In the genomic region with DNA sequence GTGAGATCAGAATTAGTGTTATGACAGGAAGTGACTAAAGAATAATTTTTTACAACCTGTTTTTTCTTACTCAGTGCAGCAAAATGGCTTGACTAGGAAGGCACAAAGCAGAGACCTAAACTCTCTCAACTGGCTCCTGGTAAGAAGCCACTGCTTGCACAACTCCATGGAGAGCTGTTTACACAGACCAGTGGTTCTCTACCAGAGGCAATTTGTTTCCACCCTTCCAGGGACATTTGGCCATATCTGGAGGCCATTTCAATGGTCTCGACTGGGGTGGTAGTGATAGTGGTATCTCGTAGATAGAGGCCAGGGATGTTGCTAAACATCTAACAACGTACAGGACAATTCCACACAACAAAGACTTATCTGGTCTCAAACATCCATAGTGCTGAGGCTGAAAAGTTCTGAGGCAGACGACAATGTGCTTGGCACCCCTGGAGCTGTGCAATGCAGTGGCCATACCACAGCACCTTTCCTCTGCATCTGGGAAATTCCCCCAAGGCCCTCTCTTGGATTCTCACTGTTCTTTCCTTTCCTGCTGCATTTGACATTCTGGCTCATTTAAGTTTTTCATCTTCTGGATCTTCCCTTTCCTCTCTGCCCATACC, we compare ENCODE assay signal across 15 cellular contexts.
DNase-seq lines count a peak whose midpoint lies in the region; ATAC-seq and TF ChIP-seq lines count a peak whose summit lies in the region.
"Had no signal": no experiment of that assay in that cellular context is flagged by ENCODE, and none has a peak within 500 bp of the region (broad histone marks: within the 10 kb centered on the region; RNA-seq: fewer than 3 reads in every experiment).

No MANE protein-coding gene starts in this region.

- H3K9me2 ChIP-seq in PC-9 (ENCODE audit: insufficient read depth) = no peaks in the 10 kb centered on the region

- TF ChIP-seq CTCF in PC-9 (conservative IDR thresholded peaks at IDR 0.05) = no peak
- TF ChIP-seq CTCF in endothelial cell (IDR thresholded peaks at IDR 0.05; ENCODE audit: unreplicated experiment) = no peak
- no peak for TF ChIP-seq CTCF in neural progenitor cell (IDR thresholded peaks at IDR 0.05)

- H3K27me3 Mint-ChIP-seq in endothelial cell (ENCODE audit: unreplicated experiment) (no peaks in the 10 kb centered on the region), neural progenitor cell (ENCODE audit: insufficient read depth, low read depth) (no peaks in the 10 kb centered on the region)

- no peaks in the 10 kb centered on the region for H3K9me3 ChIP-seq in PC-9 (ENCODE audit: insufficient read depth, low read depth)
- H3K9me3 ChIP-seq in neural progenitor cell (ENCODE audit: low read depth) = no peaks in the 10 kb centered on the region
- H3K9me3 ChIP-seq: heart left ventricle, right atrium auricular region, transverse colon had no signal

- no peaks in the 10 kb centered on the region for H3K9me3 Mint-ChIP-seq in endothelial cell (ENCODE audit: unreplicated experiment)
- H3K9me3 Mint-ChIP-seq in neural progenitor cell = no peaks in the 10 kb centered on the region

- POLR2A ChIA-PET in PC-9 (lab: Charles Lee; ENCODE audit: unreplicated experiment) = no interaction called here

- H3K4me3 ChIP-seq in PC-9 = no peak overlapping the region
- no peak overlapping the region for H3K4me3 ChIP-seq in neural progenitor cell
- H3K4me3 ChIP-seq: heart left ventricle, right atrium auricular region, transverse colon had no signal

- H3K27me3 ChIP-seq in PC-9 (ENCODE audit: insufficient read depth, low read depth) (no peaks in the 10 kb centered on the region), neural progenitor cell (no peaks in the 10 kb centered on the region)
- H3K27me3 ChIP-seq: heart left ventricle, right atrium auricular region, transverse colon had no signal

- no peak overlapping the region for H3K4me2 ChIP-seq in PC-9
- peak overlapping the region; percentile 40 for H3K4me2 ChIP-seq in neural progenitor cell

- no peaks in the 10 kb centered on the region for H3F3A ChIP-seq in PC-9 (ENCODE audit: insufficient read depth, low read depth)
- H3F3A ChIP-seq in neural progenitor cell (ENCODE audit: low read depth) = peaks cover 20% of the 10 kb centered on the region

- H3K27ac Mint-ChIP-seq in endothelial cell (ENCODE audit: unreplicated experiment) (peak overlapping the region; percentile 65), neural progenitor cell (no peak overlapping the region)

- peak; percentile 45 for DNase-seq in ELF-1 (ENCODE audit: low read depth, low spot score)
- no peak for DNase-seq in PC-9
- no peak for DNase-seq in endothelial cell (ENCODE audit: low spot score)
- DNase-seq in neural progenitor cell (ENCODE audit: low spot score) = no peak
- DNase-seq in stimulated activated CD4-positive, alpha-beta T cell treated with anti-CD3 and anti-CD28 coated beads, Interleukin-2, amount 100 ng/mL, for 48 hours = no peak
- no peak for DNase-seq in kidney glomerular epithelial cell (lab: John Stamatoyannopoulos, UW)
- DNase-seq in head of caudate nucleus = no peak
- DNase-seq: activated T-cell treated with anti-CD3 and anti-CD28 coated beads, Interleukin-2, amount 50 U/mL, for 1 hour; cerebellar nuclear complex; heart left ventricle; NCI-H2081 treated with DMSO at 0.1 percent for 48 hours; transverse colon; WERI-Rb-1 had no signal

- H3K79me2 ChIP-seq in PC-9 (ENCODE audit: low read depth) (no peaks in the 10 kb centered on the region), neural progenitor cell (ENCODE audit: low read depth) (peaks cover 6% of the 10 kb centered on the region)

- no peaks in the 10 kb centered on the region for H3K36me3 ChIP-seq in PC-9 (ENCODE audit: low read depth)
- no peaks in the 10 kb centered on the region for H3K36me3 ChIP-seq in neural progenitor cell
- H3K36me3 ChIP-seq: heart left ventricle, right atrium auricular region, transverse colon, WERI-Rb-1 had no signal

- intact Hi-C loops in PC-9 (cut with micrococcal nuclease; ENCODE audit: unreplicated experiment) = no loop called here
- intact Hi-C loops in head of caudate nucleus (cut with DNase I) = no loop called here

- ATAC-seq in GM18519 (IDR thresholded peaks at IDR 0.05; ENCODE audit: low FRiP score, unreplicated experiment) = no peak
- ATAC-seq: heart left ventricle had no signal

- H3K27ac ChIP-seq in PC-9 (peak overlapping the region; percentile 58), neural progenitor cell (no peak overlapping the region)
- H3K27ac ChIP-seq: heart left ventricle, right atrium auricular region, transverse colon, WERI-Rb-1 had no signal

- H4K20me1 ChIP-seq in PC-9 (ENCODE audit: insufficient read depth) = no peaks in the 10 kb centered on the region
- H4K20me1 ChIP-seq in neural progenitor cell (ENCODE audit: low read depth) = no peaks in the 10 kb centered on the region

- H3K4me1 ChIP-seq in PC-9 (replicated peaks; ENCODE audit: insufficient read depth) (peaks cover 29% of the 10 kb centered on the region), neural progenitor cell (peaks cover 56% of the 10 kb centered on the region)
- H3K4me1 ChIP-seq: right atrium auricular region, transverse colon had no signal

- no TSS peak for BruUV-seq in PC-9 (replicated peaks; lab: Mats Ljungman, UMichigan)

- no peaks in the 10 kb centered on the region for H3K36me3 Mint-ChIP-seq in endothelial cell (ENCODE audit: low read depth, unreplicated experiment)
- peaks cover 2% of the 10 kb centered on the region for H3K36me3 Mint-ChIP-seq in neural progenitor cell

- H3K4me3 Mint-ChIP-seq in endothelial cell (ENCODE audit: unreplicated experiment) (no peak overlapping the region), neural progenitor cell (no peak overlapping the region)

- CTCF ChIA-PET in PC-9 (lab: Charles Lee) = no interaction called here

- H3K4me1 Mint-ChIP-seq in endothelial cell (ENCODE audit: unreplicated experiment) (peaks cover 48% of the 10 kb centered on the region), neural progenitor cell (peaks cover 34% of the 10 kb centered on the region)

- no peak overlapping the region for H3K9ac ChIP-seq in neural progenitor cell

- H2AFZ ChIP-seq in PC-9 (no peak overlapping the region), neural progenitor cell (replicated peaks) (no peak overlapping the region)
